ENCODE assay signal across 8 cellular contexts in the genomic region with DNA sequence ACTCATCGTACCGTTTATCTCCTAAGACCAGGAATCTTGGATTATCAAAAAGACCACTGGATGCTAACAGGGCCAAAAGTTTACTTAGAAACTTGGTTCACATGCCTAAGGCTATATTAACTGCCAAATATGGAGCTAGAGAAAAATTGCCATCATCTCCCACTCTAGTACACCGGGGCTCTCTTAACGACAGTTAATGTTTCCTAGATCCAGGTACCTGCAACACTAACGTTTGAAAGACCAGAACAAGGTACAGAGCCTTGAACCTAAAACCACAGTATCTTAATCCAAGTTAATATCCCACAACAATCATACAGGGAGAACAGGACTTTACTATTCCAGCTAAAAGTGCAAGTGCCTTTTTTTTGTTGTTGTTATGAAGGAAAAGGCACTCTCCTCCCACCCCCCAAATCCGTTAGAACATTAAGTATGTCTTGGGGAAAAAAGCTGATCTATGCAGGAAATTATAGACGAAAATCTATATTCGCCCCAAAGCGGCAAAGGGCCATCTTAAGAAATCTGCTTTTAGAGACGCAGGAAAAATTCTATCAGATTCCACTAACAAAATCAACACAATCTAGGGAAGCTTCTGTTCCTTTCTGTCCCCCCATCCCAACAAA. TPM values are rescaled to one million over a fixed set of nuclear protein-coding genes. Genes with fewer than 3 reads are reported as not detected.
DNase-seq lines count a peak whose midpoint lies in the region; ATAC-seq lines count a peak whose summit lies in the region.

No MANE protein-coding gene starts in this region.

- peak overlapping the region; percentile 97 for H3K9ac ChIP-seq in iPS-18a (ENCODE audit: low read length)
- peak overlapping the region; percentile 92 to 93 for H3K9ac ChIP-seq in stomach smooth muscle (ENCODE audit: low read length in 2 of 2)

- POLR2A ChIA-PET in activated CD8-positive, alpha-beta T cell treated with anti-CD3 and anti-CD28 coated beads, Interleukin-2, amount 10 ng/mL, durations not matched to agents 7 days and 5 days (lab: Charles Lee) = interaction anchor here (1.2 to 3.6 kb wide), 8 partner anchors 12 to 52 kb away, joined by 3 to 52 read pairs (median 10); a partner anchor contains a TSS

- peak overlapping the region; percentile 92 for H3K27ac ChIP-seq in iPS-18a (ENCODE audit: low read length)
- H3K27ac ChIP-seq in stomach smooth muscle (ENCODE audit: low read length) = peak overlapping the region; percentile 98

- H3K9me3 ChIP-seq in iPS-18a (ENCODE audit: control insufficient read depth, low read depth, low read length) (no peaks in the 10 kb centered on the region), stomach smooth muscle (ENCODE audit: control insufficient read depth in 2 of 2, low read length in 2 of 2) (no peaks in the 10 kb centered on the region)

- CTCF ChIA-PET in activated CD8-positive, alpha-beta T cell treated with anti-CD3 and anti-CD28 coated beads, Interleukin-2, amount 10 ng/mL, durations not matched to agents 7 days and 5 days (lab: Charles Lee) = interaction anchor here (0.7 to 4.6 kb wide), 8 partner anchors 12 to 52 kb away, joined by 3 to 47 read pairs (median 6); a partner anchor contains a TSS

- H3K36me3 ChIP-seq in iPS-18a (ENCODE audit: control insufficient read depth, low read depth, low read length) = no peaks in the 10 kb centered on the region
- H3K36me3 ChIP-seq in stomach smooth muscle (ENCODE audit: control insufficient read depth in 2 of 2, insufficient read depth in 2 of 2, low read length in 2 of 2) = no peaks in the 10 kb centered on the region

- H3K4me1 ChIP-seq in iPS-18a (ENCODE audit: control insufficient read depth, low read depth, low read length) (peaks cover 41% of the 10 kb centered on the region), stomach smooth muscle (ENCODE audit: control insufficient read depth, insufficient read depth, low read length) (peaks cover 8% of the 10 kb centered on the region)

- H3K9me3 Mint-ChIP-seq in activated CD8-positive, alpha-beta T cell treated with anti-CD3 and anti-CD28 coated beads, Interleukin-2, amount 10 ng/mL, durations not matched to agents 7 days and 5 days (ENCODE audit: insufficient read depth) = no peaks in the 10 kb centered on the region

- no peak for ATAC-seq in activated CD8-positive, alpha-beta T cell treated with anti-CD3 and anti-CD28 coated beads, Interleukin-2, amount 10 ng/mL, durations not matched to agents 7 days and 5 days
- ATAC-seq in left lobe of liver = no peak

- H3K27me3 ChIP-seq in iPS-18a (ENCODE audit: control insufficient read depth, insufficient read depth, low read length) (no peaks in the 10 kb centered on the region), stomach smooth muscle (ENCODE audit: control insufficient read depth in 1 of 2, insufficient read depth in 2 of 2, low read length in 2 of 2) (no peaks in the 10 kb centered on the region)

- DNase-seq in NCI-H82 (lab: John Stamatoyannopoulos, UW) (peak; percentile 13), NCI-H82 treated with DMSO at 0.1 percent for 48 hours (lab: John Stamatoyannopoulos, UW; ENCODE audit: unreplicated experiment) (no peak), RPMI8226 (no peak), NCI-H2081 (lab: John Stamatoyannopoulos, UW) (no peak), left lobe of liver (ENCODE audit: low spot score) (no peak)
- DNase-seq in activated CD8-positive, alpha-beta T cell treated with anti-CD3 and anti-CD28 coated beads, Interleukin-2, amount 10 ng/mL, durations not matched to agents 7 days and 5 days = no peak

- H3K27me3 Mint-ChIP-seq in activated CD8-positive, alpha-beta T cell treated with anti-CD3 and anti-CD28 coated beads, Interleukin-2, amount 10 ng/mL, durations not matched to agents 7 days and 5 days (ENCODE audit: low read depth) = no peaks in the 10 kb centered on the region

- H3K4me3 ChIP-seq in iPS-18a (ENCODE audit: low read length) = peak overlapping the region; percentile 77
- peak overlapping the region; percentile 97 to 99 for H3K4me3 ChIP-seq in stomach smooth muscle (ENCODE audit: low read length in 2 of 2)

- peaks cover 59% of the 10 kb centered on the region for H3K4me1 Mint-ChIP-seq in activated CD8-positive, alpha-beta T cell treated with anti-CD3 and anti-CD28 coated beads, Interleukin-2, amount 10 ng/mL, durations not matched to agents 7 days and 5 days (ENCODE audit: low read depth)

- peak overlapping the region; percentile 99 for H3K4me3 Mint-ChIP-seq in activated CD8-positive, alpha-beta T cell treated with anti-CD3 and anti-CD28 coated beads, Interleukin-2, amount 10 ng/mL, durations not matched to agents 7 days and 5 days

- H3K36me3 Mint-ChIP-seq in activated CD8-positive, alpha-beta T cell treated with anti-CD3 and anti-CD28 coated beads, Interleukin-2, amount 10 ng/mL, durations not matched to agents 7 days and 5 days (ENCODE audit: low read depth) = peaks cover 37% of the 10 kb centered on the region

- peak overlapping the region; percentile 99 for H3K27ac Mint-ChIP-seq in activated CD8-positive, alpha-beta T cell treated with anti-CD3 and anti-CD28 coated beads, Interleukin-2, amount 10 ng/mL, durations not matched to agents 7 days and 5 days

RNA-seq across cellular contexts. Expression of a gene that starts 1.3 kb away (rescaled TPM):
- total RNA-seq in activated CD8-positive, alpha-beta T cell treated with anti-CD3 and anti-CD28 coated beads, Interleukin-2, amount 10 ng/mL, durations not matched to agents 7 days and 5 days = 100 to 1,000 TPM; 173 to 178 TPM
- total RNA-seq in left lobe of liver = 52.2 TPM

RNA-seq across cellular contexts. Expression of a gene that starts 41.6 kb away (rescaled TPM):
- total RNA-seq in activated CD8-positive, alpha-beta T cell treated with anti-CD3 and anti-CD28 coated beads, Interleukin-2, amount 10 ng/mL, durations not matched to agents 7 days and 5 days = under 1 TPM; 0.45 to 0.60 TPM
- 0.13 TPM for total RNA-seq in left lobe of liver

RNA-seq across cellular contexts. Expression of a gene that starts 52.5 kb away (rescaled TPM):
- 10 to 100 TPM; 32.5 to 37.5 TPM for total RNA-seq in activated CD8-positive, alpha-beta T cell treated with anti-CD3 and anti-CD28 coated beads, Interleukin-2, amount 10 ng/mL, durations not matched to agents 7 days and 5 days
- total RNA-seq in left lobe of liver = 47.1 TPM
